8 cellular contexts compared by ENCODE assay signal in genomic region chr4:169268951-169269781, GRCh38. TPM values are rescaled to one million over a fixed set of nuclear protein-coding genes. Genes with fewer than 3 reads are reported as not detected.
A peak's percentile ranks its signal among the peaks of the same experiment; 100 is the strongest.
DNase-seq lines count a peak whose midpoint lies in the region; ATAC-seq and TF ChIP-seq lines count a peak whose summit lies in the region.

No MANE protein-coding gene starts in this region.

- H3K9me3 ChIP-seq in thyroid gland: no peaks in the 10 kb centered on the region

- H3K4me1 ChIP-seq in thyroid gland: peaks cover 37% of the 10 kb centered on the region in 2 donors

- in situ Hi-C loops in ACHN (cut with HindIII; ENCODE audit: low pct_ligation_motif_present, low pct_unique_long_range_greater_than_20kb, low sequenced_read_pairs): no loop called here

- intact Hi-C loops in thyroid gland (cut with DNase I) (loop anchor here (10.0 kb wide), 1 partner anchor 134 kb away; no protein-coding TSS in a partner anchor), lower leg skin (cut with DNase I; ENCODE audit: low total_unique reads) (no loop called here)

- no peaks in the 10 kb centered on the region for H3K27me3 ChIP-seq in thyroid gland

- DNase-seq in ACHN (peak; percentile 74), HFF-Myc (ENCODE audit: extremely low read depth, low read depth) (no peak), amniotic epithelial cell (ENCODE audit: low read depth) (peak; percentile 96), left lobe of liver (ENCODE audit: low spot score) (peak; percentile 47), thyroid gland (peak; percentile 26 to 27), lower leg skin (ENCODE audit: low spot score in 2 of 2) (no peak), NCI-H510A treated with DMSO at 0.1 percent for 48 hours (lab: John Stamatoyannopoulos, UW) (no peak), NK-92 (lab: John Stamatoyannopoulos, UW; ENCODE audit: unreplicated experiment) (no peak)

- H3K27ac ChIP-seq in thyroid gland: peak overlapping the region; percentile 87 to 98 (median 98)

- no peak for TF ChIP-seq CTCF in HFF-Myc (IDR thresholded peaks at IDR 0.05; ENCODE audit: low read depth, low read length, missing control alignments)
- TF ChIP-seq CTCF in thyroid gland (IDR thresholded peaks at IDR 0.05): no peak
- no peak for TF ChIP-seq CTCF in lower leg skin (IDR thresholded peaks at IDR 0.05)

- H3K4me3 ChIP-seq in HFF-Myc (replicated peaks; ENCODE audit: low read depth, low read length) (peak overlapping the region; percentile 88), thyroid gland (replicated peaks in 1 of 3) (peak overlapping the region; percentile 50 to 96 (median 76)), lower leg skin (ENCODE audit: low read depth, poor library complexity, severe bottlenecking) (no peak overlapping the region)

- WGBS in thyroid gland, 2 donors: 19 to 22% methylated on average over 12 to 14 of the region's 14 CpGs
- 48 to 51% methylated on average over 14 of the region's 14 CpGs for WGBS in lower leg skin, 2 donors

- TF ChIP-seq POLR2A in thyroid gland (IDR thresholded peaks at IDR 0.05) (peak in 1 of 2 donors; percentile 28), lower leg skin (IDR thresholded peaks at IDR 0.05) (no peak)

- no peaks in the 10 kb centered on the region for H3K36me3 ChIP-seq in thyroid gland

- ATAC-seq in left lobe of liver: no peak

RNA-seq across cellular contexts. Expression of gene SH3RF1, which starts 1.6 kb away (rescaled TPM):
- total RNA-seq in left lobe of liver (7.2 TPM), thyroid gland (10 to 100 TPM; 29.0 to 41.7 (median 32.5) TPM), lower leg skin (10 to 100 TPM in 3 of 4 donors, 1 to 10 TPM in 1; 8.5 to 14.2 (median 12.0) TPM)

Comparison
In these comparisons a context has a peak if more than half of its experiments do, and no peak if none do; other contexts are left out.
1. DNase-seq: peak in ACHN (single experiment), amniotic epithelial cell (single experiment), left lobe of liver (single experiment) and thyroid gland (2 of 2); none in HFF-Myc (single experiment), lower leg skin (0 of 2), NCI-H510A treated with DMSO at 0.1 percent for 48 hours (single experiment) and NK-92 (single experiment).